1 cellular context compared by ENCODE assay signal in the genomic region with DNA sequence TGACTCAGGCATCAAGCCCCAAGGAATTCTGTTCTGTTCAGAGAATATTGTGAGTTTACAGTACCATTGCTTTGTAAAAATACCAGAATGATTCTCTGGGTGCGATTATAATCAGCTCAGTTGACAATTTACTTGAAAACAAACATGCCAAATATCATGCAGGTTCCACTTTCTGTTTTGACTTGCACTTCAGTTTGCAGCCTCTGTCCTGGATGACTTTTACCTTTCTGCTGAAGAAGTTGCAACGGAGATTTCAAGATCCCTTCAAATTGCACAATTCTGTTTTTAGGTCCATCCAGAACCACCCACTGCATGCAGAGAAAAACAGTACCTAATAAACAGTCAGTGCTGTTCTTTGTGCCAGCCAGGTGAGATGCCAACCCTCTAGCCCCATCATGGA.
TF ChIP-seq lines count a peak whose summit lies in the region.

No MANE protein-coding gene starts in this region.

TF ChIP-seq in GM12878, 131 proteins besides CTCF, POLR2A, EP300 and RAD21:
- TF ChIP-seq MTA2 (IDR thresholded peaks at IDR 0.05; ENCODE audit: low read depth): no peak
- TF ChIP-seq POLR2AphosphoS5 (IDR thresholded peaks at IDR 0.05; ENCODE audit: low read length): peak; percentile 19; the same call in 1 of the 2 replicates
- no peak for TF ChIP-seq KLF5 (IDR thresholded peaks at IDR 0.05; ENCODE audit: partially characterized antibody)
